In genomic region chr9:131701434-131701781, GRCh38 we compare ENCODE assay signal across 12 cellular contexts.
"Had no signal": no experiment of that assay in that cellular context is flagged by ENCODE, and none has a peak within 500 bp of the region (broad histone marks: within the 10 kb centered on the region; RNA-seq: fewer than 3 reads in every experiment).

No MANE protein-coding gene starts in this region.

- H3K4me3 ChIP-seq: skin epidermis, thyroid gland had no signal

- H3K27ac Mint-ChIP-seq: activated CD4-positive, alpha-beta T cell treated with anti-CD3 and anti-CD28 coated beads, Interleukin-2, amount 10 ng/mL, durations not matched to agents 7 days and 5 days had no signal

- H3K4me3 Mint-ChIP-seq: activated CD4-positive, alpha-beta T cell treated with anti-CD3 and anti-CD28 coated beads, Interleukin-2, amount 10 ng/mL, durations not matched to agents 7 days and 5 days; brain; effector memory CD8-positive, alpha-beta T cell had no signal

- H3K9me3 Mint-ChIP-seq: activated CD4-positive, alpha-beta T cell treated with anti-CD3 and anti-CD28 coated beads, Interleukin-2, amount 10 ng/mL, durations not matched to agents 7 days and 5 days; brain; effector memory CD8-positive, alpha-beta T cell had no signal

- FAIRE-seq: TTC549 had no signal

- DNase-seq: activated CD4-positive, alpha-beta T cell treated with anti-CD3 and anti-CD28 coated beads, Interleukin-2, amount 10 ng/mL, durations not matched to agents 7 days and 5 days; activated CD4-positive, CD25-positive, alpha-beta regulatory T cell; activated naive CD4-positive, alpha-beta T cell treated with anti-CD3 and anti-CD28 coated beads, Interleukin-2, amount 50 U/mL, for 16 hours; activated T-cell treated with anti-CD3 and anti-CD28 coated beads for 4 hours; amniotic stem cell; effector memory CD8-positive, alpha-beta T cell; glutamatergic neuron; T-helper 1 cell; thyroid gland had no signal

- H3K9me3 ChIP-seq: thyroid gland had no signal

- H3K27me3 Mint-ChIP-seq: activated CD4-positive, alpha-beta T cell treated with anti-CD3 and anti-CD28 coated beads, Interleukin-2, amount 10 ng/mL, durations not matched to agents 7 days and 5 days; brain; effector memory CD8-positive, alpha-beta T cell had no signal

- H3K27me3 ChIP-seq: thyroid gland had no signal

- H3K36me3 ChIP-seq: thyroid gland had no signal

- H3K27ac ChIP-seq: skin epidermis had no signal

- H3K36me3 Mint-ChIP-seq: brain had no signal

- ATAC-seq: effector memory CD8-positive, alpha-beta T cell had no signal
